Comparison of ENCODE assay signal across 15 cellular contexts in genomic region chr16:75616541-75617010, GRCh38. TPM values are rescaled to one million over a fixed set of nuclear protein-coding genes. Genes with fewer than 3 reads are reported as not detected.
DNase-seq lines count a peak whose midpoint lies in the region; ATAC-seq and TF ChIP-seq lines count a peak whose summit lies in the region.
"Had no signal": no experiment of that assay in that cellular context is flagged by ENCODE, and none has a peak within 500 bp of the region (broad histone marks: within the 10 kb centered on the region; RNA-seq: fewer than 3 reads in every experiment).

No MANE protein-coding gene starts in this region.

- no peaks in the 10 kb centered on the region for H3K27me3 Mint-ChIP-seq in activated T-cell treated with anti-CD3 and anti-CD28 coated beads, Interleukin-2, amount 50 U/mL, for 72 hours (ENCODE audit: low read depth)
- no peaks in the 10 kb centered on the region for H3K27me3 Mint-ChIP-seq in activated CD8-positive, alpha-beta T cell treated with anti-CD3 and anti-CD28 coated beads for 36 hours
- H3K27me3 Mint-ChIP-seq in nephron progenitor cell (ENCODE audit: low read depth, poor library complexity), result no peaks in the 10 kb centered on the region

- CTCF ChIA-PET in activated CD8-positive, alpha-beta T cell treated with anti-CD3 and anti-CD28 coated beads for 36 hours (lab: Charles Lee), result interaction anchor here (1.1 kb wide), 1 partner anchor 100 kb away, joined by 3 read pairs; no protein-coding TSS in a partner anchor

- intact Hi-C loops in activated CD8-positive, alpha-beta T cell treated with anti-CD3 and anti-CD28 coated beads for 36 hours (cut with micrococcal nuclease), result no loop called here

- H3K9me3 Mint-ChIP-seq in activated T-cell treated with anti-CD3 and anti-CD28 coated beads, Interleukin-2, amount 50 U/mL, for 72 hours, result no peaks in the 10 kb centered on the region
- H3K9me3 Mint-ChIP-seq in activated CD8-positive, alpha-beta T cell treated with anti-CD3 and anti-CD28 coated beads for 36 hours, result no peaks in the 10 kb centered on the region
- no peaks in the 10 kb centered on the region for H3K9me3 Mint-ChIP-seq in nephron progenitor cell

- POLR2A ChIA-PET in activated CD8-positive, alpha-beta T cell treated with anti-CD3 and anti-CD28 coated beads for 36 hours (lab: Charles Lee), result no interaction called here

- peaks cover 7 to 35% of the 10 kb centered on the region in 2 donors for H3K36me3 Mint-ChIP-seq in activated T-cell treated with anti-CD3 and anti-CD28 coated beads, Interleukin-2, amount 50 U/mL, for 72 hours (ENCODE audit: insufficient read depth in 2 of 2)
- peaks cover 51% of the 10 kb centered on the region for H3K36me3 Mint-ChIP-seq in activated CD8-positive, alpha-beta T cell treated with anti-CD3 and anti-CD28 coated beads for 36 hours (ENCODE audit: low read depth)
- H3K36me3 Mint-ChIP-seq in nephron progenitor cell (ENCODE audit: low read depth), result peaks cover 71% of the 10 kb centered on the region

- H3K27ac Mint-ChIP-seq in activated T-cell treated with anti-CD3 and anti-CD28 coated beads, Interleukin-2, amount 50 U/mL, for 72 hours, result peak overlapping the region; percentile 83
- peak overlapping the region; percentile 81 for H3K27ac Mint-ChIP-seq in activated CD8-positive, alpha-beta T cell treated with anti-CD3 and anti-CD28 coated beads for 36 hours
- H3K27ac Mint-ChIP-seq in nephron progenitor cell, result peak overlapping the region; percentile 51

- peak; percentile 88 to 91 for ATAC-seq in activated T-cell treated with anti-CD3 and anti-CD28 coated beads, Interleukin-2, amount 50 U/mL, for 72 hours (replicated peaks in 1 of 2)
- ATAC-seq in HG02610 (IDR thresholded peaks at IDR 0.05; ENCODE audit: unreplicated experiment) (peak; percentile 64), HG02623 (IDR thresholded peaks at IDR 0.05; ENCODE audit: unreplicated experiment) (no peak), GM19035 (IDR thresholded peaks at IDR 0.05; ENCODE audit: unreplicated experiment) (no peak)
- ATAC-seq in activated CD8-positive, alpha-beta T cell treated with anti-CD3 and anti-CD28 coated beads for 36 hours, result peak; percentile 72
- ATAC-seq: left colon had no signal

- H3K4me3 Mint-ChIP-seq in activated T-cell treated with anti-CD3 and anti-CD28 coated beads, Interleukin-2, amount 50 U/mL, for 72 hours, result peak overlapping the region; percentile 48 to 58
- no peak overlapping the region for H3K4me3 Mint-ChIP-seq in activated CD8-positive, alpha-beta T cell treated with anti-CD3 and anti-CD28 coated beads for 36 hours
- H3K4me3 Mint-ChIP-seq in nephron progenitor cell, result no peak overlapping the region

- TF ChIP-seq CTCF in activated CD8-positive, alpha-beta T cell treated with anti-CD3 and anti-CD28 coated beads for 36 hours (IDR thresholded peaks at IDR 0.05), result no peak
- no peak for TF ChIP-seq CTCF in nephron progenitor cell (IDR thresholded peaks at IDR 0.05)

- DNase-seq in activated T-cell treated with anti-CD3 and anti-CD28 coated beads, Interleukin-2, amount 50 U/mL, for 72 hours, result peak; percentile 35 to 50
- no peak for DNase-seq in activated T-cell treated with anti-CD3 and anti-CD28 coated beads, Interleukin-2, amount 50 U/mL, for 48 hours
- peak; percentile 15 for DNase-seq in activated CD8-positive, alpha-beta T cell treated with anti-CD3 and anti-CD28 coated beads for 36 hours
- DNase-seq in nephron progenitor cell (no peak), HuH-7.5 (ENCODE audit: low spot score) (no peak)
- DNase-seq: amniotic stem cell, cerebellar nuclear complex, foreskin fibroblast, left colon, NCI-H1417 treated with DMSO at 0.1 percent for 48 hours, ovary, T1000 had no signal

- peaks cover 45% of the 10 kb centered on the region for H3K4me1 Mint-ChIP-seq in activated T-cell treated with anti-CD3 and anti-CD28 coated beads, Interleukin-2, amount 50 U/mL, for 72 hours (ENCODE audit: low read depth)
- H3K4me1 Mint-ChIP-seq in activated CD8-positive, alpha-beta T cell treated with anti-CD3 and anti-CD28 coated beads for 36 hours (ENCODE audit: low read depth), result peaks cover 47% of the 10 kb centered on the region
- peaks cover 14% of the 10 kb centered on the region for H3K4me1 Mint-ChIP-seq in nephron progenitor cell

RNA-seq across cellular contexts. Expression of gene ADAT1, which starts 6.5 kb away (rescaled TPM):
- total RNA-seq in activated T-cell treated with anti-CD3 and anti-CD28 coated beads, Interleukin-2, amount 50 U/mL, for 72 hours, result 10 to 100 TPM; 38.2 to 60.5 TPM
- 10 to 100 TPM; 41.7 to 43.6 TPM for total RNA-seq in activated CD8-positive, alpha-beta T cell treated with anti-CD3 and anti-CD28 coated beads for 36 hours

RNA-seq across cellular contexts. Expression of gene KARS1, which starts 30.9 kb away (rescaled TPM):
- total RNA-seq in activated T-cell treated with anti-CD3 and anti-CD28 coated beads, Interleukin-2, amount 50 U/mL, for 72 hours, result 100 to 1,000 TPM; 189 to 191 TPM
- 100 to 1,000 TPM; 320 to 335 TPM for total RNA-seq in activated CD8-positive, alpha-beta T cell treated with anti-CD3 and anti-CD28 coated beads for 36 hours

RNA-seq across cellular contexts. Expression of gene TERF2IP, which starts 31.0 kb away (rescaled TPM):
- 10 to 100 TPM; 69.3 to 71.6 TPM for total RNA-seq in activated T-cell treated with anti-CD3 and anti-CD28 coated beads, Interleukin-2, amount 50 U/mL, for 72 hours
- 10 to 100 TPM; 66.3 to 68.1 TPM for total RNA-seq in activated CD8-positive, alpha-beta T cell treated with anti-CD3 and anti-CD28 coated beads for 36 hours

RNA-seq across cellular contexts. Expression of gene GABARAPL2, which starts 50.4 kb away (rescaled TPM):
- total RNA-seq in activated T-cell treated with anti-CD3 and anti-CD28 coated beads, Interleukin-2, amount 50 U/mL, for 72 hours, result 10 to 100 TPM; 64.4 to 77.3 TPM
- 10 to 100 TPM; 56.3 to 57.4 TPM for total RNA-seq in activated CD8-positive, alpha-beta T cell treated with anti-CD3 and anti-CD28 coated beads for 36 hours

Comparison
In these comparisons a context has a peak if more than half of its experiments do, and no peak if none do; other contexts are left out.
1. DNase-seq: peak in activated T-cell treated with anti-CD3 and anti-CD28 coated beads, Interleukin-2, amount 50 U/mL, for 72 hours (2 of 2) and activated CD8-positive, alpha-beta T cell treated with anti-CD3 and anti-CD28 coated beads for 36 hours (single experiment); none in activated T-cell treated with anti-CD3 and anti-CD28 coated beads, Interleukin-2, amount 50 U/mL, for 48 hours (0 of 2), nephron progenitor cell (single experiment) and HuH-7.5 (single experiment).
2. ATAC-seq: peak in activated T-cell treated with anti-CD3 and anti-CD28 coated beads, Interleukin-2, amount 50 U/mL, for 72 hours (2 of 2), HG02610 (single experiment) and activated CD8-positive, alpha-beta T cell treated with anti-CD3 and anti-CD28 coated beads for 36 hours (single experiment); none in HG02623 (single experiment) and GM19035 (single experiment).
3. H3K4me3 Mint-ChIP-seq: peak in activated T-cell treated with anti-CD3 and anti-CD28 coated beads, Interleukin-2, amount 50 U/mL, for 72 hours (2 of 2); none in activated CD8-positive, alpha-beta T cell treated with anti-CD3 and anti-CD28 coated beads for 36 hours (single experiment) and nephron progenitor cell (single experiment).
4. Peak in every context shown above with its lines, with median percentiles within 50 percentile points of each other: H3K27ac Mint-ChIP-seq.